In the genomic region with DNA sequence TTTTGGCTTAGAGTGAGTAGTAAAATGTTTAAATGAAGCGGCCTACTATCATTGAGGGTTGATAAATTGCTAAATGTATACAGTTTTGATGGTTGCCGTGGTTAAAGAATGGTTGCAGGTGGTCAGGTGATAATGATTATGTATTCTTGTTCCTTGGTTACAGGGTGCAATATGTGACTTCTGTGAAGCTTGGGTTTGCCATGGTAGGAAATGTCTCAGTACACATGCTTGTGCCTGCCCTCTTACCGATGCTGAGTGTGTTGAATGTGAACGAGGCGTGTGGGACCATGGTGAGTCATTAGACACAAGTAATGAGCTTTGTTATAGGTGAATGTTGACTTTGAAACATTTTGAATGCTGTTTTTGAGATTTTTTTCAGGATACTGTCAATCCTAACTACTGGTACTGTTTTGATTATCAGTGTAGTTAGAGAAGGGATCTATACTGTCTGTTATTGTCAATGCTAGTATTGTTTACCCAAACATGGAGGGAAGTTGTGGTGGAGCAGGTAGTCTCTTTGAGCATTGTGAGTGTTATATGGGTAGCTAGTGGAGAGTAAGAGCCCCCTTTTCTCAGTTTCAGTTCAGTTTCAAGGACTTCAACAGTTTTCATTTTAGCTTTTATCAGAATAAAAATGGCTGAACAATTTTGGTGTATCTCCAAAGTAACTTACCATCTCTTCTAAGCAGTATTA, we compare ENCODE assay signal across 11 cellular contexts. TPM values are rescaled to one million over a fixed set of nuclear protein-coding genes. Genes with fewer than 3 reads are reported as not detected.
DNase-seq lines count a peak whose midpoint lies in the region; ATAC-seq and TF ChIP-seq lines count a peak whose summit lies in the region.
"Had no signal": no experiment of that assay in that cellular context is flagged by ENCODE, and none has a peak within 500 bp of the region (broad histone marks: within the 10 kb centered on the region; RNA-seq: fewer than 3 reads in every experiment).

No MANE protein-coding gene starts in this region.

- in situ Hi-C loops in G401 (cut with HindIII; ENCODE audit: low sequenced_read_pairs) = no loop called here

- ATAC-seq in GM18909 (IDR thresholded peaks at IDR 0.05; ENCODE audit: poor library complexity, unreplicated experiment) (peak; percentile 76), GM21528 (IDR thresholded peaks at IDR 0.05; ENCODE audit: low FRiP score, unreplicated experiment) (peak; percentile 69), HG03135 (IDR thresholded peaks at IDR 0.05; ENCODE audit: unreplicated experiment) (peak; percentile 91), foreskin keratinocyte (peak; percentile 92)
- ATAC-seq: K562; stimulated activated naive B cell treated with anti-CD40 and anti-IgM and Interleukin-4, amounts not matched to agents 10 μg/mL and 1 μg/mL and 100 μg/mL, for 72 hours had no signal

- TF ChIP-seq CTCF in foreskin keratinocyte (conservative IDR thresholded peaks at IDR 0.05) = no peak

- H3K27me3 ChIP-seq in foreskin keratinocyte = no peaks in the 10 kb centered on the region

- no peaks in the 10 kb centered on the region for H3K4me1 ChIP-seq in foreskin keratinocyte

- no peak overlapping the region for H3K27ac ChIP-seq in foreskin keratinocyte

- peak; percentile 56 to 68 for DNase-seq in foreskin keratinocyte
- DNase-seq in UCSD-AML1 (lab: John Stamatoyannopoulos, UW; ENCODE audit: unreplicated experiment) = no peak
- no peak for DNase-seq in G401 (ENCODE audit: low spot score)
- no peak for DNase-seq in GOT3 (lab: John Stamatoyannopoulos, UW)
- DNase-seq: NCI-H2227 treated with DMSO at 0.1 percent for 48 hours; occipital lobe; stimulated activated naive B cell treated with anti-CD40 and anti-IgM and Interleukin-4, amounts not matched to agents 10 μg/mL and 1 μg/mL and 100 μg/mL, for 72 hours had no signal

RNA-seq across cellular contexts. Expression of gene ZNF330, which starts 8.9 kb away (rescaled TPM):
- total RNA-seq in foreskin keratinocyte = 32.5 and 36.4 TPM in 2 replicates
- 21.5 and 27.3 TPM in 2 replicates for polyA plus RNA-seq in foreskin keratinocyte
- 15.3 and 22.3 TPM in 2 replicates for total RNA-seq in G401 (2014; rRNA removed; shearing (Covaris generic))

Comparison
In these comparisons a context has a peak if more than half of its experiments do, and no peak if none do; other contexts are left out.
1. DNase-seq: peak in foreskin keratinocyte (2 of 2); none in UCSD-AML1 (single experiment), G401 (single experiment) and GOT3 (single experiment).
2. Peak in every context shown above with its lines, with median percentiles within 50 percentile points of each other: ATAC-seq.